Comparison of ENCODE assay signal across 30 cellular contexts in genomic region chr3:72033709-72034428, GRCh38.
DNase-seq lines count a peak whose midpoint lies in the region; ATAC-seq, FAIRE-seq and TF ChIP-seq lines count a peak whose summit lies in the region.
"Had no signal": no experiment of that assay in that cellular context is flagged by ENCODE, and none has a peak within 500 bp of the region (broad histone marks: within the 10 kb centered on the region; RNA-seq: fewer than 3 reads in every experiment).

No MANE protein-coding gene starts in this region.

- H4K20me1 ChIP-seq in K562 (replicated peaks; ENCODE audit: control insufficient read depth, insufficient read depth, low read length): no peaks in the 10 kb centered on the region

- H3K4me1 Mint-ChIP-seq in activated T-helper 2 cell treated with anti-CD3 and anti-CD28 coated beads, Interferon-gamma antibody, Interleukin-2, Interleukin-4, amounts not matched to agents 10 μg/mL and 5 μg/mL and 100 μg/mL, durations not matched to agents 14 hours and 24 hours and 36 hours (ENCODE audit: low read depth): peaks cover 19% of the 10 kb centered on the region

- CTCF ChIA-PET in K562 (lab: Yijun Ruan, JAX; ENCODE audit: low intra/inter-chr PET ratio): no interaction called here

- no peaks in the 10 kb centered on the region for H3K27me3 ChIP-seq in K562 (ENCODE audit: control insufficient read depth in 2 of 2, insufficient read depth in 2 of 2, low read length in 2 of 2)
- H3K27me3 ChIP-seq: heart left ventricle, ovary, tibial artery had no signal

- peaks cover 4% of the 10 kb centered on the region for H3K9me3 Mint-ChIP-seq in activated T-helper 2 cell treated with anti-CD3 and anti-CD28 coated beads, Interferon-gamma antibody, Interleukin-2, Interleukin-4, amounts not matched to agents 10 μg/mL and 5 μg/mL and 100 μg/mL, durations not matched to agents 14 hours and 24 hours and 36 hours

- ATAC-seq in GM18868 (IDR thresholded peaks at IDR 0.05; ENCODE audit: unreplicated experiment) (peak; percentile 72), HG02885 (IDR thresholded peaks at IDR 0.05; ENCODE audit: poor library complexity, unreplicated experiment) (peak; percentile 64), K562 (no peak), GM21619 (IDR thresholded peaks at IDR 0.05; ENCODE audit: unreplicated experiment) (no peak)
- ATAC-seq: activated CD4-positive, CD25-positive, alpha-beta regulatory T cell treated with anti-CD3 and anti-CD28 coated beads, Interleukin-2, amount 50 U/mL, for 24 hours; activated CD8-positive, alpha-beta T cell treated with anti-CD3 and anti-CD28 coated beads, Interleukin-2, amount 10 ng/mL, durations not matched to agents 7 days and 5 days; heart left ventricle had no signal

- H3K27ac ChIP-seq in K562 (ENCODE audit: extremely low read depth, low read depth, low read length): no peak overlapping the region
- H3K27ac ChIP-seq: coronary artery, heart left ventricle, ovary, SK-N-MC, skin epidermis, tibial artery had no signal

- BruUV-seq in K562 (replicated peaks; lab: Mats Ljungman, UMichigan): no TSS peak

- H3K9ac ChIP-seq in K562 (ENCODE audit: insufficient read depth in 1 of 2, low read depth in 2 of 2, low read length in 2 of 2): no peak overlapping the region

- POLR2A ChIA-PET in K562 (lab: Yijun Ruan, JAX): no interaction called here

- no peaks in the 10 kb centered on the region for H3K36me3 Mint-ChIP-seq in activated T-helper 2 cell treated with anti-CD3 and anti-CD28 coated beads, Interferon-gamma antibody, Interleukin-2, Interleukin-4, amounts not matched to agents 10 μg/mL and 5 μg/mL and 100 μg/mL, durations not matched to agents 14 hours and 24 hours and 36 hours (ENCODE audit: low read depth)

- no peak overlapping the region for H3K4me3 Mint-ChIP-seq in activated T-helper 2 cell treated with anti-CD3 and anti-CD28 coated beads, Interferon-gamma antibody, Interleukin-2, Interleukin-4, amounts not matched to agents 10 μg/mL and 5 μg/mL and 100 μg/mL, durations not matched to agents 14 hours and 24 hours and 36 hours (ENCODE audit: low read depth)
- H3K4me3 Mint-ChIP-seq: activated CD8-positive, alpha-beta T cell treated with anti-CD3 and anti-CD28 coated beads, Interleukin-2, amount 10 ng/mL, durations not matched to agents 7 days and 5 days; T-helper 1 cell treated with Interleukin-12 subunit alpha and Interleukin-12 subunit beta and Interleukin-4 antibody, amounts not matched to agents 30 μg/mL and 1 μg/mL, for 36 hours had no signal

- no peaks in the 10 kb centered on the region for H3K36me3 ChIP-seq in K562 (ENCODE audit: control insufficient read depth, insufficient read depth, low read length)
- H3K36me3 ChIP-seq: heart left ventricle, ovary, tibial artery had no signal

- H3K79me2 ChIP-seq in K562 (ENCODE audit: control insufficient read depth, insufficient read depth, low read length): no peaks in the 10 kb centered on the region; the same call in 2 of the 3 replicates

- TF ChIP-seq POLR2A in K562 (conservative IDR thresholded peaks at IDR 0.05): no peak

- H3K9me3 ChIP-seq in K562 (replicated peaks; ENCODE audit: control insufficient read depth, insufficient read depth, low read depth, low read length): no peaks in the 10 kb centered on the region; the same call in 1 of the 2 replicates
- H3K9me3 ChIP-seq: heart left ventricle, ovary, tibial artery had no signal

- H3K27me3 Mint-ChIP-seq in activated T-helper 2 cell treated with anti-CD3 and anti-CD28 coated beads, Interferon-gamma antibody, Interleukin-2, Interleukin-4, amounts not matched to agents 10 μg/mL and 5 μg/mL and 100 μg/mL, durations not matched to agents 14 hours and 24 hours and 36 hours (ENCODE audit: low read depth): peaks cover 8% of the 10 kb centered on the region

- no peak for TF ChIP-seq RAD21 in K562 (CRISPR knock-in tag; conservative IDR thresholded peaks at IDR 0.05 in 1 of 2, IDR thresholded peaks at IDR 0.05 in 1 of 2)

- in situ Hi-C loops in K562 (cut with MboI): no loop called here

- no peaks in the 10 kb centered on the region for H3K9me1 ChIP-seq in K562 (ENCODE audit: control insufficient read depth, insufficient read depth, low read length)

- no peak for TF ChIP-seq CTCF in K562 (IDR thresholded peaks at IDR 0.05 in 2 of 3, conservative IDR thresholded peaks at IDR 0.05 in 1 of 3; ENCODE audit: insufficient read depth in 2 of 3, low read depth in 1 of 3, low read length in 3 of 3)

- intact Hi-C loops in K562 (cut with micrococcal nuclease): no loop called here
- intact Hi-C loops in activated T-helper 2 cell treated with anti-CD3 and anti-CD28 coated beads, Interferon-gamma antibody, Interleukin-2, Interleukin-4, amounts not matched to agents 10 μg/mL and 5 μg/mL and 100 μg/mL, durations not matched to agents 14 hours and 24 hours and 36 hours (cut with micrococcal nuclease): loop anchor here (2.0 kb wide), 1 partner anchor 33 kb away; no protein-coding TSS in a partner anchor

- peaks cover 13 to 28% of the 10 kb centered on the region in 2 experiments for H3K4me1 ChIP-seq in K562 (replicated peaks in 1 of 2; ENCODE audit: control insufficient read depth in 2 of 2, insufficient read depth in 2 of 2, low read length in 2 of 2)
- H3K4me1 ChIP-seq: tibial artery had no signal

- H3K4me3 ChIP-seq in K562: no peak overlapping the region
- H3K4me3 ChIP-seq: coronary artery, heart left ventricle, lung, ovary, SK-N-MC, skin epidermis, tibial artery had no signal

- no peak for FAIRE-seq in K562 (lab: Jason Lieb, UNC)
- FAIRE-seq: astrocyte, TTC549 had no signal

- WGBS in K562 (ENCODE audit: insufficient coverage, low coverage, missing lambda C conversion rate): 74% methylated on average over 6 of the region's 6 CpGs

- peak overlapping the region; percentile 4; the same call in 1 of the 2 replicates for H2AFZ ChIP-seq in K562 (ENCODE audit: low read depth, low read length)

- TF ChIP-seq EP300 in K562 (IDR thresholded peaks at IDR 0.05; ENCODE audit: low read length): no peak

- no peak overlapping the region for H3K4me2 ChIP-seq in K562 (ENCODE audit: insufficient read depth, low read length)

- H3K27ac Mint-ChIP-seq in activated T-helper 2 cell treated with anti-CD3 and anti-CD28 coated beads, Interferon-gamma antibody, Interleukin-2, Interleukin-4, amounts not matched to agents 10 μg/mL and 5 μg/mL and 100 μg/mL, durations not matched to agents 14 hours and 24 hours and 36 hours: no peak overlapping the region
- H3K27ac Mint-ChIP-seq: activated CD8-positive, alpha-beta T cell treated with anti-CD3 and anti-CD28 coated beads, Interleukin-2, amount 10 ng/mL, durations not matched to agents 7 days and 5 days; T-helper 1 cell treated with Interleukin-12 subunit alpha and Interleukin-12 subunit beta and Interleukin-4 antibody, amounts not matched to agents 30 μg/mL and 1 μg/mL, for 36 hours had no signal

- DNase-seq in CD1c-positive myeloid dendritic cell (ENCODE audit: extremely low spot score): peak; percentile 86
- no peak for DNase-seq in K562 (ENCODE audit: extremely low read depth in 1 of 4, low spot score in 3 of 4)
- DNase-seq in activated T-helper 2 cell treated with anti-CD3 and anti-CD28 coated beads, Interferon-gamma antibody, Interleukin-2, Interleukin-4, amounts not matched to agents 10 μg/mL and 5 μg/mL and 100 μg/mL, durations not matched to agents 14 hours and 24 hours and 36 hours (ENCODE audit: low spot score): no peak
- no peak for DNase-seq in AG08396 (ENCODE audit: low spot score)
- DNase-seq: activated CD8-positive, alpha-beta T cell treated with anti-CD3 and anti-CD28 coated beads, Interleukin-2, amount 10 ng/mL, durations not matched to agents 7 days and 5 days; activated gamma-delta T cell treated with Interleukin-2 at 50 U/mL for 16 hours; COR-L47; DMS53; effector memory CD4-positive, alpha-beta T cell; GDM1; heart left ventricle; KG1; MM.1S; NCI-H1436; NCI-H345; NCI-H774; OCI-M1; ovary; tibial artery had no signal

TF ChIP-seq in K562, 482 proteins besides CTCF, POLR2A, EP300 and RAD21 (continues in another document):
- TF ChIP-seq TAF9B (IDR thresholded peaks at IDR 0.05; ENCODE audit: partially characterized antibody) (no peak), POLR3A (IDR thresholded peaks at IDR 0.05; ENCODE audit: borderline replicate concordance, extremely low read depth, insufficient read depth, insufficient read length) (no peak), ZNF445 (CRISPR knock-in tag; IDR thresholded peaks at IDR 0.05; ENCODE audit: low read depth) (no peak), TAF1 (IDR thresholded peaks at IDR 0.05; ENCODE audit: control insufficient read depth, extremely low read depth, insufficient read depth, low read length, severe bottlenecking) (no peak), HDGF (IDR thresholded peaks at IDR 0.05) (no peak), ZBTB34 (CRISPR knock-in tag; IDR thresholded peaks at IDR 0.05) (no peak), ZNF696 (CRISPR knock-in tag; conservative IDR thresholded peaks at IDR 0.05) (no peak)
- TF ChIP-seq, protein P1, sequence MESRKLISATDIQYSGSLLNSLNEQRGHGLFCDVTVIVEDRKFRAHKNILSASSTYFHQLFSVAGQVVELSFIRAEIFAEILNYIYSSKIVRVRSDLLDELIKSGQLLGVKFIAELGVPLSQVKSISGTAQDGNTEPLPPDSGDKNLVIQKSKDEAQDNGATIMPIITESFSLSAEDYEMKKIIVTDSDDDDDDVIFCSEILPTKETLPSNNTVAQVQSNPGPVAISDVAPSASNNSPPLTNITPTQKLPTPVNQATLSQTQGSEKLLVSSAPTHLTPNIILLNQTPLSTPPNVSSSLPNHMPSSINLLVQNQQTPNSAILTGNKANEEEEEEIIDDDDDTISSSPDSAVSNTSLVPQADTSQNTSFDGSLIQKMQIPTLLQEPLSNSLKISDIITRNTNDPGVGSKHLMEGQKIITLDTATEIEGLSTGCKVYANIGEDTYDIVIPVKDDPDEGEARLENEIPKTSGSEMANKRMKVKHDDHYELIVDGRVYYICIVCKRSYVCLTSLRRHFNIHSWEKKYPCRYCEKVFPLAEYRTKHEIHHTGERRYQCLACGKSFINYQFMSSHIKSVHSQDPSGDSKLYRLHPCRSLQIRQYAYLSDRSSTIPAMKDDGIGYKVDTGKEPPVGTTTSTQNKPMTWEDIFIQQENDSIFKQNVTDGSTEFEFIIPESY (CRISPR knock-in tag; IDR thresholded peaks at IDR 0.05): no peak

Comparison
In these comparisons a context has a peak if more than half of its experiments do, and no peak if none do; other contexts are left out.
1. ATAC-seq: peak in GM18868 (single experiment) and HG02885 (single experiment); none in K562 (single experiment) and GM21619 (single experiment).